Comparison of ENCODE assay signal across 33 cellular contexts in the genomic region with DNA sequence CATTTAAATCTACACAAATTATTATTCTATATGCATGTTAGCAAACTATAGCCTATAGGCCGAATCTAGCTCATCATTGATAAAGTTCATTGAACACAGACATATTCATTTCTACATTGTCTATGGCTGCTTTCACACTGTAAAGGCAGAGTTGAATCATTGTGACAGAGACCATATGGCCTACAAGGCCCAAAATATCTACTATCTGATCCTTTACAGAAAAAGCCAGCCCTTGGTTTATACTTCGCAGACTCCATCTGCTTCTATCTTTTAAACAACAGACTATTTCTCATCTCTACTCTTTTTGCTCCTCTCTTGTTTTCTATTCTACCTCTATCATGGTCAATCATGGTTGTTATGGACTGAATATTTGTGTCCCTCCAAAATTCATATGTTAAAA.
"Had no signal": no experiment of that assay in that cellular context is flagged by ENCODE, and none has a peak within 500 bp of the region (broad histone marks: within the 10 kb centered on the region; RNA-seq: fewer than 3 reads in every experiment).

No MANE protein-coding gene starts in this region.

- H3K36me3 ChIP-seq: ascending aorta, breast epithelium, cardiac muscle cell, esophagus muscularis mucosa, gastrocnemius medialis, heart left ventricle had no signal

- H3K9me3 ChIP-seq: ascending aorta, breast epithelium, esophagus muscularis mucosa, gastrocnemius medialis, heart left ventricle had no signal

- H3K36me3 Mint-ChIP-seq: activated CD4-positive, alpha-beta memory T cell treated with anti-CD3 and anti-CD28 coated beads for 36 hours; activated CD8-positive, alpha-beta memory T cell treated with anti-CD3 and anti-CD28 coated beads, Interleukin-2, amount 10 ng/mL, durations not matched to agents 7 days and 5 days; activated naive CD4-positive, alpha-beta T cell treated with anti-CD3 and anti-CD28 coated beads, Interleukin-2, amount 10 ng/mL, durations not matched to agents 7 days and 5 days; activated naive CD4-positive, alpha-beta T cell treated with anti-CD3 and anti-CD28 coated beads, Interleukin-2, amount 50 U/mL, for 72 hours; activated naive CD8-positive, alpha-beta T cell treated with anti-CD3 and anti-CD28 coated beads, Interleukin-2, amount 10 ng/mL, durations not matched to agents 7 days and 5 days; brain had no signal

- H3K4me1 ChIP-seq: ascending aorta, breast epithelium, esophagus muscularis mucosa, foreskin keratinocyte, gastrocnemius medialis, heart left ventricle had no signal

- H3K4me3 ChIP-seq: ascending aorta, breast epithelium, cardiac muscle cell, esophagus muscularis mucosa, gastrocnemius medialis, heart left ventricle had no signal

- H3K9me3 Mint-ChIP-seq: activated CD4-positive, alpha-beta memory T cell treated with anti-CD3 and anti-CD28 coated beads for 36 hours; activated CD4-positive, alpha-beta T cell treated with anti-CD3 and anti-CD28 coated beads, Interleukin-2, amount 10 ng/mL, durations not matched to agents 24 days and 14 days; activated naive CD4-positive, alpha-beta T cell treated with anti-CD3 and anti-CD28 coated beads, Interleukin-2, amount 10 ng/mL, durations not matched to agents 7 days and 5 days; activated naive CD4-positive, alpha-beta T cell treated with anti-CD3 and anti-CD28 coated beads, Interleukin-2, amount 50 U/mL, for 72 hours; activated naive CD8-positive, alpha-beta T cell treated with anti-CD3 and anti-CD28 coated beads, Interleukin-2, amount 10 ng/mL, durations not matched to agents 7 days and 5 days; activated T-cell treated with anti-CD3 and anti-CD28 coated beads, Interleukin-2, amount 50 U/mL, for 72 hours; brain; effector memory CD8-positive, alpha-beta T cell; T-helper 2 cell treated with Interferon-gamma antibody and Interleukin-4, amounts not matched to agents 5 μg/mL and 100 μg/mL, for 36 hours had no signal

- ATAC-seq: activated CD4-positive, alpha-beta T cell treated with anti-CD3 and anti-CD28 coated beads for 36 hours; activated CD8-positive, alpha-beta memory T cell treated with anti-CD3 and anti-CD28 coated beads, Interleukin-2, amount 10 ng/mL, durations not matched to agents 7 days and 5 days; activated CD8-positive, alpha-beta T cell treated with anti-CD3 and anti-CD28 coated beads, Interleukin-2, amount 10 ng/mL, durations not matched to agents 7 days and 5 days; activated naive CD4-positive, alpha-beta T cell treated with anti-CD3 and anti-CD28 coated beads, Interleukin-2, amount 50 U/mL, for 72 hours; activated T-cell treated with anti-CD3 and anti-CD28 coated beads, Interleukin-2, amount 50 U/mL, for 72 hours; effector memory CD8-positive, alpha-beta T cell; foreskin keratinocyte; gastrocnemius medialis; heart left ventricle; T-helper 17 cell had no signal

- DNase-seq: activated CD4-positive, alpha-beta memory T cell treated with anti-CD3 and anti-CD28 coated beads for 36 hours; activated CD4-positive, alpha-beta T cell treated with anti-CD3 and anti-CD28 coated beads for 36 hours; activated CD4-positive, alpha-beta T cell treated with anti-CD3 and anti-CD28 coated beads, Interleukin-2, amount 10 ng/mL, durations not matched to agents 24 days and 14 days; activated CD4-positive, CD25-positive, alpha-beta regulatory T cell; activated CD4-positive, CD25-positive, alpha-beta regulatory T cell treated with anti-CD3 and anti-CD28 coated beads, Interleukin-2, amount 50 U/mL, for 72 hours; activated CD8-positive, alpha-beta memory T cell treated with anti-CD3 and anti-CD28 coated beads, Interleukin-2, amount 10 ng/mL, durations not matched to agents 7 days and 5 days; activated CD8-positive, alpha-beta memory T cell treated with anti-CD3 and anti-CD28 coated beads, Interleukin-2, amount 50 U/mL, for 4 hours; activated CD8-positive, alpha-beta T cell treated with anti-CD3 and anti-CD28 coated beads, Interleukin-2, amount 10 ng/mL, durations not matched to agents 7 days and 5 days; activated gamma-delta T cell; activated naive CD4-positive, alpha-beta T cell; activated naive CD4-positive, alpha-beta T cell treated with anti-CD3 and anti-CD28 coated beads, Interleukin-2, amount 10 ng/mL, durations not matched to agents 7 days and 5 days; activated naive CD8-positive, alpha-beta T cell treated with anti-CD3 and anti-CD28 coated beads, Interleukin-2, amount 10 ng/mL, durations not matched to agents 7 days and 5 days; activated T-cell treated with anti-CD3 and anti-CD28 coated beads, Interleukin-2, amount 50 U/mL, for 1 hour; activated T-cell treated with anti-CD3 and anti-CD28 coated beads, Interleukin-2, amount 50 U/mL, for 72 hours; central memory CD4-positive, alpha-beta T cell; cortex of kidney; dermis blood vessel endothelial cell; effector CD4-positive, alpha-beta T cell; effector memory CD8-positive, alpha-beta T cell; erythroblast; foreskin keratinocyte; gastrocnemius medialis; glutamatergic neuron; heart left ventricle; T-helper 17 cell; T1000 had no signal

- H3K27ac ChIP-seq: ascending aorta, breast epithelium, cardiac muscle cell, esophagus muscularis mucosa, foreskin keratinocyte, gastrocnemius medialis, heart left ventricle had no signal

- H3K27me3 ChIP-seq: ascending aorta, breast epithelium, cardiac muscle cell, gastrocnemius medialis had no signal

- H3K4me1 Mint-ChIP-seq: activated CD4-positive, alpha-beta T cell treated with anti-CD3 and anti-CD28 coated beads for 36 hours; activated CD4-positive, alpha-beta T cell treated with anti-CD3 and anti-CD28 coated beads, Interleukin-2, amount 10 ng/mL, durations not matched to agents 24 days and 14 days; activated CD8-positive, alpha-beta memory T cell treated with anti-CD3 and anti-CD28 coated beads, Interleukin-2, amount 10 ng/mL, durations not matched to agents 7 days and 5 days; activated naive CD4-positive, alpha-beta T cell treated with anti-CD3 and anti-CD28 coated beads, Interleukin-2, amount 10 ng/mL, durations not matched to agents 7 days and 5 days; activated naive CD8-positive, alpha-beta T cell treated with anti-CD3 and anti-CD28 coated beads, Interleukin-2, amount 10 ng/mL, durations not matched to agents 7 days and 5 days; T-helper 17 cell had no signal

- H3K4me3 Mint-ChIP-seq: activated CD4-positive, alpha-beta memory T cell treated with anti-CD3 and anti-CD28 coated beads for 36 hours; activated CD4-positive, alpha-beta T cell treated with anti-CD3 and anti-CD28 coated beads for 36 hours; activated CD4-positive, alpha-beta T cell treated with anti-CD3 and anti-CD28 coated beads, Interleukin-2, amount 10 ng/mL, durations not matched to agents 24 days and 14 days; activated CD8-positive, alpha-beta memory T cell treated with anti-CD3 and anti-CD28 coated beads, Interleukin-2, amount 10 ng/mL, durations not matched to agents 7 days and 5 days; activated CD8-positive, alpha-beta T cell treated with anti-CD3 and anti-CD28 coated beads, Interleukin-2, amount 10 ng/mL, durations not matched to agents 7 days and 5 days; activated naive CD4-positive, alpha-beta T cell treated with anti-CD3 and anti-CD28 coated beads, Interleukin-2, amount 10 ng/mL, durations not matched to agents 7 days and 5 days; activated naive CD8-positive, alpha-beta T cell treated with anti-CD3 and anti-CD28 coated beads, Interleukin-2, amount 10 ng/mL, durations not matched to agents 7 days and 5 days; activated T-cell treated with anti-CD3 and anti-CD28 coated beads, Interleukin-2, amount 50 U/mL, for 72 hours; brain; effector memory CD8-positive, alpha-beta T cell; T-helper 17 cell; T-helper 2 cell treated with Interferon-gamma antibody and Interleukin-4, amounts not matched to agents 5 μg/mL and 100 μg/mL, for 36 hours had no signal

- H3K27ac Mint-ChIP-seq: activated CD4-positive, alpha-beta memory T cell treated with anti-CD3 and anti-CD28 coated beads for 36 hours; activated CD4-positive, alpha-beta T cell treated with anti-CD3 and anti-CD28 coated beads for 36 hours; activated CD4-positive, alpha-beta T cell treated with anti-CD3 and anti-CD28 coated beads, Interleukin-2, amount 10 ng/mL, durations not matched to agents 24 days and 14 days; activated CD8-positive, alpha-beta memory T cell treated with anti-CD3 and anti-CD28 coated beads, Interleukin-2, amount 10 ng/mL, durations not matched to agents 7 days and 5 days; activated CD8-positive, alpha-beta T cell treated with anti-CD3 and anti-CD28 coated beads, Interleukin-2, amount 10 ng/mL, durations not matched to agents 7 days and 5 days; activated naive CD4-positive, alpha-beta T cell treated with anti-CD3 and anti-CD28 coated beads, Interleukin-2, amount 10 ng/mL, durations not matched to agents 7 days and 5 days; activated naive CD4-positive, alpha-beta T cell treated with anti-CD3 and anti-CD28 coated beads, Interleukin-2, amount 50 U/mL, for 72 hours; activated naive CD8-positive, alpha-beta T cell treated with anti-CD3 and anti-CD28 coated beads, Interleukin-2, amount 10 ng/mL, durations not matched to agents 7 days and 5 days; activated T-cell treated with anti-CD3 and anti-CD28 coated beads, Interleukin-2, amount 50 U/mL, for 72 hours; brain; effector memory CD8-positive, alpha-beta T cell; T-helper 17 cell; T-helper 2 cell treated with Interferon-gamma antibody and Interleukin-4, amounts not matched to agents 5 μg/mL and 100 μg/mL, for 36 hours had no signal
